ENCODE assay signal across 7 cellular contexts in genomic region chr4:156294577-156294976, GRCh38.
DNase-seq lines count a peak whose midpoint lies in the region; ATAC-seq, FAIRE-seq and TF ChIP-seq lines count a peak whose summit lies in the region.

No MANE protein-coding gene starts in this region.

- H3K9me3 Mint-ChIP-seq in nephron, result peaks cover 5% of the 10 kb centered on the region
- H3K9me3 Mint-ChIP-seq in naive thymus-derived CD4-positive, alpha-beta T cell, result peaks cover 0 to 10% (median 0%) of the 10 kb centered on the region in 11 donors

- H3K4me1 Mint-ChIP-seq in nephron, result peaks cover 48% of the 10 kb centered on the region
- H3K4me1 Mint-ChIP-seq in naive thymus-derived CD4-positive, alpha-beta T cell, result no peaks in the 10 kb centered on the region

- POLR2A ChIA-PET in naive thymus-derived CD4-positive, alpha-beta T cell (lab: Charles Lee), result no interaction called here

- H3K27me3 ChIP-seq in naive thymus-derived CD4-positive, alpha-beta T cell (ENCODE audit: control insufficient read depth in 2 of 2, insufficient read depth in 2 of 2, low read length in 2 of 2), result no peaks in the 10 kb centered on the region
- H3K27me3 ChIP-seq in ascending aorta, result no peaks in the 10 kb centered on the region

- H3K36me3 ChIP-seq in naive thymus-derived CD4-positive, alpha-beta T cell (ENCODE audit: control insufficient read depth in 2 of 3, insufficient read depth in 3 of 3, low read length in 3 of 3), result no peaks in the 10 kb centered on the region
- no peaks in the 10 kb centered on the region for H3K36me3 ChIP-seq in ascending aorta

- no peak overlapping the region for H3K27ac ChIP-seq in naive thymus-derived CD4-positive, alpha-beta T cell (ENCODE audit: low read depth, low read length)
- no peak overlapping the region for H3K27ac ChIP-seq in ascending aorta

- ATAC-seq in naive thymus-derived CD4-positive, alpha-beta T cell, result no peak

- CTCF ChIA-PET in naive thymus-derived CD4-positive, alpha-beta T cell (lab: Charles Lee), result interaction anchor here (0.7 kb wide), 1 partner anchor 342 kb away, joined by 3 read pairs; no protein-coding TSS in a partner anchor

- peak; percentile 92 for FAIRE-seq in H54 (lab: Jason Lieb, UNC)

- no peaks in the 10 kb centered on the region for H3K36me3 Mint-ChIP-seq in nephron (ENCODE audit: low read depth)
- H3K36me3 Mint-ChIP-seq in naive thymus-derived CD4-positive, alpha-beta T cell, result no peaks in the 10 kb centered on the region

- intact Hi-C loops in naive thymus-derived CD4-positive, alpha-beta T cell (cut with micrococcal nuclease), result no loop called here
- intact Hi-C loops in ascending aorta (cut with DNase I), result loop anchor here (10.0 kb wide), 1 partner anchor 670 kb away; no protein-coding TSS in a partner anchor

- TF ChIP-seq POLR2A in H54 (IDR thresholded peaks at IDR 0.05; ENCODE audit: low read depth, low read length), result no peak

- no peaks in the 10 kb centered on the region for H3K27me3 Mint-ChIP-seq in nephron (ENCODE audit: low read depth)
- H3K27me3 Mint-ChIP-seq in naive thymus-derived CD4-positive, alpha-beta T cell, result no peaks in the 10 kb centered on the region

- TF ChIP-seq CTCF in cardiac fibroblast (IDR thresholded peaks at IDR 0.05; ENCODE audit: low read depth, low read length) (peak; percentile 37), nephron (IDR thresholded peaks at IDR 0.05; ENCODE audit: unreplicated experiment in 3 of 3) (peak in 2 of 3 experiments; percentile 21 to 47), ascending aorta (IDR thresholded peaks at IDR 0.05) (peak in 1 of 3 experiments; percentile 30)

- DNase-seq in H54 (ENCODE audit: insufficient read length, low spot score) (peak; percentile 12), NCI-H2171 treated with DMSO at 0.1 percent for 48 hours (lab: John Stamatoyannopoulos, UW) (peak; percentile 90), cardiac fibroblast (ENCODE audit: low read depth in 2 of 2) (peak; percentile 91 to 95), NCI-H1048 (lab: John Stamatoyannopoulos, UW) (no peak), ascending aorta (ENCODE audit: low spot score in 2 of 2) (no peak)
- no peak for DNase-seq in naive thymus-derived CD4-positive, alpha-beta T cell

- H3K9me3 ChIP-seq in naive thymus-derived CD4-positive, alpha-beta T cell (ENCODE audit: control insufficient read depth in 2 of 3, low read length in 3 of 3), result no peaks in the 10 kb centered on the region
- no peaks in the 10 kb centered on the region for H3K9me3 ChIP-seq in ascending aorta

- no peaks in the 10 kb centered on the region for H3K4me1 ChIP-seq in naive thymus-derived CD4-positive, alpha-beta T cell (ENCODE audit: control insufficient read depth in 2 of 2, insufficient read depth in 2 of 2, low read length in 2 of 2)
- no peaks in the 10 kb centered on the region for H3K4me1 ChIP-seq in ascending aorta

- H3K4me3 ChIP-seq in cardiac fibroblast (replicated peaks in 1 of 2; ENCODE audit: low read depth in 2 of 2, low read length in 2 of 2) (peak overlapping the region in 1 of 2 donors; percentile 11), ascending aorta (no peak overlapping the region)
- H3K4me3 ChIP-seq in naive thymus-derived CD4-positive, alpha-beta T cell (ENCODE audit: low read length), result no peak overlapping the region

- no peak overlapping the region for H3K4me3 Mint-ChIP-seq in nephron
- H3K4me3 Mint-ChIP-seq in naive thymus-derived CD4-positive, alpha-beta T cell, result no peak overlapping the region

- H3K27ac Mint-ChIP-seq in nephron, result peak overlapping the region; percentile 13 to 69 (median 36)
- no peak overlapping the region for H3K27ac Mint-ChIP-seq in naive thymus-derived CD4-positive, alpha-beta T cell

Comparison
In these comparisons a context has a peak if more than half of its experiments do, and no peak if none do; other contexts are left out.
1. DNase-seq: peak in H54 (single experiment), NCI-H2171 treated with DMSO at 0.1 percent for 48 hours (single experiment) and cardiac fibroblast (2 of 2); none in NCI-H1048 (single experiment), naive thymus-derived CD4-positive, alpha-beta T cell (0 of 9) and ascending aorta (0 of 2).
2. H3K27ac Mint-ChIP-seq: peak in nephron (3 of 3); none in naive thymus-derived CD4-positive, alpha-beta T cell (0 of 9).